20 cellular contexts compared by ENCODE assay signal in genomic region chr4:140777401-140777800, GRCh38.
"Had no signal": no experiment of that assay in that cellular context is flagged by ENCODE, and none has a peak within 500 bp of the region (broad histone marks: within the 10 kb centered on the region; RNA-seq: fewer than 3 reads in every experiment).

No MANE protein-coding gene starts in this region.

- H3K4me2 ChIP-seq: hepatocyte had no signal

- H3K9me3 Mint-ChIP-seq: endodermal cell; naive B cell; nephron progenitor cell; stimulated activated effector memory CD8-positive, alpha-beta T cell treated with anti-CD3 and anti-CD28 coated beads, Interleukin-12 subunit alpha, Interleukin-12 subunit beta, amount 100 ng/mL, for 72 hours; stimulated activated naive CD8-positive, alpha-beta T cell treated with anti-CD3 and anti-CD28 coated beads, Interleukin-15, Interleukin-2, amounts not matched to agents 100 ng/mL and 50 ng/mL, for 24 hours had no signal

- FAIRE-seq: endothelial cell of umbilical vein had no signal

- H3K27ac ChIP-seq: hepatocyte, psoas muscle, right lobe of liver, tibial artery, upper lobe of left lung, vagina had no signal

- ATAC-seq: psoas muscle; right lobe of liver; stimulated activated effector memory CD8-positive, alpha-beta T cell treated with anti-CD3 and anti-CD28 coated beads, Interleukin-12 subunit alpha, Interleukin-12 subunit beta, amount 100 ng/mL, for 72 hours had no signal

- H3K4me1 ChIP-seq: psoas muscle, right lobe of liver, tibial artery, upper lobe of left lung, vagina had no signal

- H3K27ac Mint-ChIP-seq: endodermal cell; naive B cell; nephron progenitor cell; stimulated activated effector memory CD8-positive, alpha-beta T cell treated with anti-CD3 and anti-CD28 coated beads, Interleukin-12 subunit alpha, Interleukin-12 subunit beta, amount 100 ng/mL, for 72 hours; stimulated activated naive CD8-positive, alpha-beta T cell treated with anti-CD3 and anti-CD28 coated beads, Interleukin-15, Interleukin-2, amounts not matched to agents 100 ng/mL and 50 ng/mL, for 24 hours had no signal

- H3K79me2 ChIP-seq: hepatocyte had no signal

- DNase-seq: effector CD4-positive, alpha-beta T cell; endodermal cell; foreskin melanocyte; head of caudate nucleus; kidney glomerular epithelial cell; mesendoderm; naive B cell; nephron progenitor cell; psoas muscle; retina; right lobe of liver; stimulated activated CD4-positive, alpha-beta T cell treated with anti-CD3 and anti-CD28 coated beads, Interleukin-4, amount 100 ng/mL, for 1 hour; stimulated activated CD8-positive, alpha-beta memory T cell treated with anti-CD3 and anti-CD28 coated beads, Interleukin-4, amount 100 ng/mL, for 48 hours; tibial artery; upper lobe of left lung had no signal

- H3K9me3 ChIP-seq: psoas muscle, right lobe of liver, tibial artery, upper lobe of left lung, vagina had no signal

- H3K27me3 ChIP-seq: hepatocyte, right lobe of liver, tibial artery, upper lobe of left lung, vagina had no signal

- H3K4me3 Mint-ChIP-seq: endodermal cell; naive B cell; nephron progenitor cell; stimulated activated effector memory CD8-positive, alpha-beta T cell treated with anti-CD3 and anti-CD28 coated beads, Interleukin-12 subunit alpha, Interleukin-12 subunit beta, amount 100 ng/mL, for 72 hours; stimulated activated naive CD8-positive, alpha-beta T cell treated with anti-CD3 and anti-CD28 coated beads, Interleukin-15, Interleukin-2, amounts not matched to agents 100 ng/mL and 50 ng/mL, for 24 hours had no signal

- H3K36me3 Mint-ChIP-seq: stimulated activated effector memory CD8-positive, alpha-beta T cell treated with anti-CD3 and anti-CD28 coated beads, Interleukin-12 subunit alpha, Interleukin-12 subunit beta, amount 100 ng/mL, for 72 hours had no signal

- H3K4me1 Mint-ChIP-seq: stimulated activated effector memory CD8-positive, alpha-beta T cell treated with anti-CD3 and anti-CD28 coated beads, Interleukin-12 subunit alpha, Interleukin-12 subunit beta, amount 100 ng/mL, for 72 hours had no signal

- H3K27me3 Mint-ChIP-seq: naive B cell had no signal

- H2AFZ ChIP-seq: hepatocyte had no signal
